22 cellular contexts compared by ENCODE assay signal in genomic region chr16:81592353-81592866, GRCh38.
DNase-seq lines count a peak whose midpoint lies in the region; ATAC-seq, FAIRE-seq and TF ChIP-seq lines count a peak whose summit lies in the region.
"Had no signal": no experiment of that assay in that cellular context is flagged by ENCODE, and none has a peak within 500 bp of the region (broad histone marks: within the 10 kb centered on the region; RNA-seq: fewer than 3 reads in every experiment).

No MANE protein-coding gene starts in this region.

- TF ChIP-seq EP300 in A549 (IDR thresholded peaks at IDR 0.05): no peak

- no peak overlapping the region for H3K4me3 ChIP-seq in A549
- H3K4me3 ChIP-seq in endodermal cell (ENCODE audit: low read length): no peak overlapping the region
- H3K4me3 ChIP-seq in MM.1S (ENCODE audit: low read length): no peak overlapping the region
- H3K4me3 ChIP-seq in SJCRH30: no peak overlapping the region
- H3K4me3 ChIP-seq: tibial nerve had no signal

- H3K27me3 ChIP-seq in endodermal cell (ENCODE audit: control insufficient read depth, insufficient read depth, low read length, poor library complexity, severe bottlenecking) (no peaks in the 10 kb centered on the region), MM.1S (replicated peaks; ENCODE audit: insufficient read depth, low read length) (no peaks in the 10 kb centered on the region), SJCRH30 (no peaks in the 10 kb centered on the region)
- H3K27me3 ChIP-seq: foreskin keratinocyte, tibial nerve had no signal

- H3K27ac ChIP-seq in A549: peak overlapping the region in 1 of 2 experiments; percentile 44; a peak in 4 of 6 replicates
- no peak overlapping the region for H3K27ac ChIP-seq in endodermal cell (ENCODE audit: low read depth, low read length)
- no peak overlapping the region for H3K27ac ChIP-seq in MM.1S (ENCODE audit: low read length)
- no peak overlapping the region for H3K27ac ChIP-seq in SJCRH30
- H3K27ac ChIP-seq: tibial nerve had no signal

- H3K79me2 ChIP-seq in MM.1S (ENCODE audit: low read length): no peaks in the 10 kb centered on the region

- no peak overlapping the region for H3K4me3 Mint-ChIP-seq in endodermal cell
- H3K4me3 Mint-ChIP-seq: naive thymus-derived CD8-positive, alpha-beta T cell; T-helper 1 cell treated with Interleukin-12 subunit alpha and Interleukin-12 subunit beta and Interleukin-4 antibody, amounts not matched to agents 30 μg/mL and 1 μg/mL, for 36 hours had no signal

- H3K4me1 ChIP-seq in A549 (peaks cover 28% of the 10 kb centered on the region), endodermal cell (ENCODE audit: control insufficient read depth, insufficient read depth, low read length) (peaks cover 5% of the 10 kb centered on the region), MM.1S (ENCODE audit: low read length) (no peaks in the 10 kb centered on the region), SJCRH30 (no peaks in the 10 kb centered on the region)
- H3K4me1 ChIP-seq: foreskin keratinocyte had no signal

- ATAC-seq in A549: peak; percentile 5 to 21; a peak in 2 of 6 replicates
- ATAC-seq: foreskin keratinocyte; naive thymus-derived CD8-positive, alpha-beta T cell had no signal

- POLR2A ChIA-PET in A549 (lab: Yijun Ruan, JAX): no interaction called here

- 86% methylated on average over 11 of the region's 11 CpGs for WGBS in A549 (ENCODE audit: missing lambda C conversion rate)
- WGBS in endodermal cell (ENCODE audit: insufficient coverage in 1 of 2, insufficient read length in 1 of 2), 2 experiments: 87 to 90% methylated on average over 7 to 11 of the region's 11 CpGs

- H3K27me3 Mint-ChIP-seq in endodermal cell (ENCODE audit: insufficient read depth): no peaks in the 10 kb centered on the region
- H3K27me3 Mint-ChIP-seq: naive thymus-derived CD8-positive, alpha-beta T cell had no signal

- CTCF ChIA-PET in A549 (lab: Yijun Ruan, JAX): interaction anchor here (1.1 to 1.2 kb wide), 2 partner anchors 31 to 189 kb away, joined by 4 to 5 read pairs; no protein-coding TSS in a partner anchor

- H3K4me2 ChIP-seq in A549 (no peak overlapping the region), MM.1S (ENCODE audit: low read depth, low read length) (no peak overlapping the region)

- H3F3A ChIP-seq in MM.1S (ENCODE audit: insufficient read depth, low read length): no peaks in the 10 kb centered on the region

- H3K36me3 ChIP-seq in endodermal cell (ENCODE audit: control insufficient read depth, insufficient read depth, low read length): peaks cover 8% of the 10 kb centered on the region
- no peaks in the 10 kb centered on the region for H3K36me3 ChIP-seq in MM.1S (replicated peaks; ENCODE audit: insufficient read depth, low read length)
- no peaks in the 10 kb centered on the region for H3K36me3 ChIP-seq in SJCRH30

- no peaks in the 10 kb centered on the region for H3K9me3 Mint-ChIP-seq in endodermal cell
- H3K9me3 Mint-ChIP-seq: naive thymus-derived CD8-positive, alpha-beta T cell; T-helper 1 cell treated with Interleukin-12 subunit alpha and Interleukin-12 subunit beta and Interleukin-4 antibody, amounts not matched to agents 30 μg/mL and 1 μg/mL, for 36 hours had no signal

- TF ChIP-seq CTCF in A549 (IDR thresholded peaks at IDR 0.05) (no peak), endodermal cell (conservative IDR thresholded peaks at IDR 0.05) (no peak), MM.1S (IDR thresholded peaks at IDR 0.05; ENCODE audit: low read length) (no peak)

- no peak overlapping the region for H2AFZ ChIP-seq in MM.1S (ENCODE audit: low read length)

- H3K4me1 Mint-ChIP-seq in endodermal cell: peaks cover 23% of the 10 kb centered on the region

- DNase-seq in A549 (ENCODE audit: low read depth in 1 of 2, low spot score in 1 of 2) (no peak), NCI-H69 (lab: John Stamatoyannopoulos, UW) (peak; percentile 28), endodermal cell (no peak), mucosa of gallbladder (ENCODE audit: low spot score) (peak; percentile 71), MM.1S (no peak), SJCRH30 (no peak), NCI-H345 treated with DMSO at 0.1 percent for 48 hours (lab: John Stamatoyannopoulos, UW; ENCODE audit: unreplicated experiment) (no peak), NCI-H2171 treated with DMSO at 0.1 percent for 48 hours (lab: John Stamatoyannopoulos, UW) (no peak)
- DNase-seq: activated CD4-positive, alpha-beta T cell treated with anti-CD3 and anti-CD28 coated beads for 1 hour; activated CD8-positive, alpha-beta memory T cell treated with anti-CD3 and anti-CD28 coated beads for 24 hours; activated gamma-delta T cell treated with Interleukin-2 at 50 U/mL for 16 hours; effector CD4-positive, alpha-beta T cell; foreskin keratinocyte; GOT3; NCI-H2029; NCI-H2227 treated with DMSO at 0.1 percent for 48 hours; NCI-H748 treated with DMSO at 0.1 percent for 48 hours; stimulated activated CD4-positive, alpha-beta T cell treated with anti-CD3 and anti-CD28 coated beads, Interleukin-2, amount 100 ng/mL, for 24 hours had no signal

- H4K20me1 ChIP-seq in MM.1S (ENCODE audit: insufficient read depth, low read length): no peaks in the 10 kb centered on the region

- TF ChIP-seq RAD21 in A549 (conservative IDR thresholded peaks at IDR 0.05 in 1 of 2, IDR thresholded peaks at IDR 0.05 in 1 of 2): no peak

- H3K9me2 ChIP-seq in MM.1S (replicated peaks; ENCODE audit: insufficient read depth, low read length): no peaks in the 10 kb centered on the region

- TF ChIP-seq POLR2A in A549 (IDR thresholded peaks at IDR 0.05; ENCODE audit: low read length): no peak

- no peak for FAIRE-seq in A549 (lab: Jason Lieb, UNC)
- FAIRE-seq: RCC 7860 had no signal

- no peaks in the 10 kb centered on the region for H3K9me3 ChIP-seq in A549
- H3K9me3 ChIP-seq in endodermal cell (ENCODE audit: control insufficient read depth, low read length): no peaks in the 10 kb centered on the region
- no peaks in the 10 kb centered on the region for H3K9me3 ChIP-seq in MM.1S (replicated peaks; ENCODE audit: insufficient read depth, low read length)
- H3K9me3 ChIP-seq in SJCRH30 (replicated peaks): no peaks in the 10 kb centered on the region
- H3K9me3 ChIP-seq: tibial nerve had no signal

- no peak overlapping the region for H3K9ac ChIP-seq in endodermal cell (ENCODE audit: extremely low read depth, low read length, poor library complexity, severe bottlenecking)
- no peak overlapping the region for H3K9ac ChIP-seq in MM.1S (ENCODE audit: low read length)

- H3K36me3 Mint-ChIP-seq in endodermal cell (ENCODE audit: low read depth): peaks cover 15% of the 10 kb centered on the region

- peak overlapping the region; percentile 35 for H3K27ac Mint-ChIP-seq in endodermal cell
- H3K27ac Mint-ChIP-seq: T-helper 1 cell treated with Interleukin-12 subunit alpha and Interleukin-12 subunit beta and Interleukin-4 antibody, amounts not matched to agents 30 μg/mL and 1 μg/mL, for 36 hours had no signal

TF ChIP-seq in A549, 52 proteins besides CTCF, POLR2A, EP300 and RAD21 (continues in another document):
- TF ChIP-seq SMC3 (IDR thresholded peaks at IDR 0.05): no peak
- no peak for TF ChIP-seq TP53 (CRISPR knock-in tag; IDR thresholded peaks at IDR 0.05)
- TF ChIP-seq NPAS2 (CRISPR knock-in tag; IDR thresholded peaks at IDR 0.05; ENCODE audit: borderline replicate concordance): no peak
- TF ChIP-seq HOXA7 (CRISPR knock-in tag; IDR thresholded peaks at IDR 0.05): no peak
- TF ChIP-seq TFCP2L1 (CRISPR knock-in tag; IDR thresholded peaks at IDR 0.05): no peak
- no peak for TF ChIP-seq FOSB (CRISPR knock-in tag; IDR thresholded peaks at IDR 0.05)
- TF ChIP-seq, protein P1, sequence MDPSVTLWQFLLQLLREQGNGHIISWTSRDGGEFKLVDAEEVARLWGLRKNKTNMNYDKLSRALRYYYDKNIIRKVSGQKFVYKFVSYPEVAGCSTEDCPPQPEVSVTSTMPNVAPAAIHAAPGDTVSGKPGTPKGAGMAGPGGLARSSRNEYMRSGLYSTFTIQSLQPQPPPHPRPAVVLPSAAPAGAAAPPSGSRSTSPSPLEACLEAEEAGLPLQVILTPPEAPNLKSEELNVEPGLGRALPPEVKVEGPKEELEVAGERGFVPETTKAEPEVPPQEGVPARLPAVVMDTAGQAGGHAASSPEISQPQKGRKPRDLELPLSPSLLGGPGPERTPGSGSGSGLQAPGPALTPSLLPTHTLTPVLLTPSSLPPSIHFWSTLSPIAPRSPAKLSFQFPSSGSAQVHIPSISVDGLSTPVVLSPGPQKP (IDR thresholded peaks at IDR 0.05; ENCODE audit: low read depth, low read length): no peak
- TF ChIP-seq EHMT2 (IDR thresholded peaks at IDR 0.05; ENCODE audit: low read depth): no peak
- TF ChIP-seq, protein P2, sequence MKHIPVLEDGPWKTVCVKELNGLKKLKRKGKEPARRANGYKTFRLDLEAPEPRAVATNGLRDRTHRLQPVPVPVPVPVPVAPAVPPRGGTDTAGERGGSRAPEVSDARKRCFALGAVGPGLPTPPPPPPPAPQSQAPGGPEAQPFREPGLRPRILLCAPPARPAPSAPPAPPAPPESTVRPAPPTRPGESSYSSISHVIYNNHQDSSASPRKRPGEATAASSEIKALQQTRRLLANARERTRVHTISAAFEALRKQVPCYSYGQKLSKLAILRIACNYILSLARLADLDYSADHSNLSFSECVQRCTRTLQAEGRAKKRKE (CRISPR knock-in tag; IDR thresholded peaks at IDR 0.05; ENCODE audit: low read depth): no peak
- TF ChIP-seq HOXB13 (CRISPR knock-in tag; IDR thresholded peaks at IDR 0.05; ENCODE audit: low read depth): no peak
- TF ChIP-seq, protein P3, sequence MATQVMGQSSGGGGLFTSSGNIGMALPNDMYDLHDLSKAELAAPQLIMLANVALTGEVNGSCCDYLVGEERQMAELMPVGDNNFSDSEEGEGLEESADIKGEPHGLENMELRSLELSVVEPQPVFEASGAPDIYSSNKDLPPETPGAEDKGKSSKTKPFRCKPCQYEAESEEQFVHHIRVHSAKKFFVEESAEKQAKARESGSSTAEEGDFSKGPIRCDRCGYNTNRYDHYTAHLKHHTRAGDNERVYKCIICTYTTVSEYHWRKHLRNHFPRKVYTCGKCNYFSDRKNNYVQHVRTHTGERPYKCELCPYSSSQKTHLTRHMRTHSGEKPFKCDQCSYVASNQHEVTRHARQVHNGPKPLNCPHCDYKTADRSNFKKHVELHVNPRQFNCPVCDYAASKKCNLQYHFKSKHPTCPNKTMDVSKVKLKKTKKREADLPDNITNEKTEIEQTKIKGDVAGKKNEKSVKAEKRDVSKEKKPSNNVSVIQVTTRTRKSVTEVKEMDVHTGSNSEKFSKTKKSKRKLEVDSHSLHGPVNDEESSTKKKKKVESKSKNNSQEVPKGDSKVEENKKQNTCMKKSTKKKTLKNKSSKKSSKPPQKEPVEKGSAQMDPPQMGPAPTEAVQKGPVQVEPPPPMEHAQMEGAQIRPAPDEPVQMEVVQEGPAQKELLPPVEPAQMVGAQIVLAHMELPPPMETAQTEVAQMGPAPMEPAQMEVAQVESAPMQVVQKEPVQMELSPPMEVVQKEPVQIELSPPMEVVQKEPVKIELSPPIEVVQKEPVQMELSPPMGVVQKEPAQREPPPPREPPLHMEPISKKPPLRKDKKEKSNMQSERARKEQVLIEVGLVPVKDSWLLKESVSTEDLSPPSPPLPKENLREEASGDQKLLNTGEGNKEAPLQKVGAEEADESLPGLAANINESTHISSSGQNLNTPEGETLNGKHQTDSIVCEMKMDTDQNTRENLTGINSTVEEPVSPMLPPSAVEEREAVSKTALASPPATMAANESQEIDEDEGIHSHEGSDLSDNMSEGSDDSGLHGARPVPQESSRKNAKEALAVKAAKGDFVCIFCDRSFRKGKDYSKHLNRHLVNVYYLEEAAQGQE (IDR thresholded peaks at IDR 0.05): no peak

Comparison
In these comparisons a context has a peak if more than half of its experiments do, and no peak if none do; other contexts are left out.
1. DNase-seq: peak in NCI-H69 (single experiment) and mucosa of gallbladder (single experiment); none in A549 (0 of 2), endodermal cell (single experiment), MM.1S (single experiment), SJCRH30 (0 of 2), NCI-H345 treated with DMSO at 0.1 percent for 48 hours (single experiment) and NCI-H2171 treated with DMSO at 0.1 percent for 48 hours (single experiment).